Comparison of ENCODE assay signal across 18 cellular contexts in the genomic region with DNA sequence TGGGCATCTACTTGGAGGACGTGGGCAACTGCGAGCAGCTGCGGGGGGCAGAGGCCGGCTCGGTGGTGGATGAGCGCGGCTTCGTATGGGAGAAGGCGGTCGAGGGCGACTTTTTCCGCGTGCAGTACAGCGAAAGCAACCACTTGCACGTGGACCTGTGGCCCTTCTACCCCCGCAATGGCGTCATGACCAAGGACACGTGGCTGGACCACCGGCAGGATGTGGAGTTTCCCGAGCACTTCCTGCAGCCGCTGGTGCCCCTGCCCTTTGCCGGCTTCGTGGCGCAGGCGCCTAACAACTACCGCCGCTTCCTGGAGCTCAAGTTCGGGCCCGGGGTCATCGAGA.
"Had no signal": no experiment of that assay in that cellular context is flagged by ENCODE, and none has a peak within 500 bp of the region (broad histone marks: within the 10 kb centered on the region; RNA-seq: fewer than 3 reads in every experiment).

No MANE protein-coding gene starts in this region.

- H3K9ac ChIP-seq: SK-N-SH had no signal

- H3K4me3 ChIP-seq: cardiac muscle cell, dorsolateral prefrontal cortex, left lung, ovary, thyroid gland had no signal

- H3K27ac Mint-ChIP-seq: activated naive CD8-positive, alpha-beta T cell; activated T-helper 1 cell treated with anti-CD3 and anti-CD28 coated beads, Interleukin-12 subunit alpha, Interleukin-12 subunit beta, Interleukin-2, Interleukin-4 antibody, amounts not matched to agents 30 ng/mL and 10 ng/mL and 1 ng/mL, durations not matched to agents 14 hours and 24 hours and 36 hours; endodermal cell; memory B cell; naive thymus-derived CD4-positive, alpha-beta T cell; T-helper 2 cell treated with Interferon-gamma antibody and Interleukin-4, amounts not matched to agents 5 μg/mL and 100 μg/mL, for 36 hours had no signal

- H3K27me3 Mint-ChIP-seq: activated naive CD8-positive, alpha-beta T cell; memory B cell; naive thymus-derived CD4-positive, alpha-beta T cell had no signal

- DNase-seq: activated CD4-positive, alpha-beta T cell treated with anti-CD3 and anti-CD28 coated beads for 48 hours; activated gamma-delta T cell treated with Interleukin-2 at 50 U/mL for 16 hours; amniotic stem cell; foreskin keratinocyte; hippocampal formation; naive thymus-derived CD4-positive, alpha-beta T cell; SK-N-SH; stimulated activated CD4-positive, alpha-beta T cell treated with anti-CD3 and anti-CD28 coated beads, Interleukin-4, amount 100 ng/mL, for 4 hours; thyroid gland had no signal

- H3K9me3 ChIP-seq: left lung, ovary, SK-N-SH, thyroid gland had no signal

- H3K27me3 ChIP-seq: cardiac muscle cell, dorsolateral prefrontal cortex, foreskin keratinocyte, left lung, ovary, thyroid gland had no signal

- H3K9me3 Mint-ChIP-seq: activated T-helper 1 cell treated with anti-CD3 and anti-CD28 coated beads, Interleukin-12 subunit alpha, Interleukin-12 subunit beta, Interleukin-2, Interleukin-4 antibody, amounts not matched to agents 30 ng/mL and 10 ng/mL and 1 ng/mL, durations not matched to agents 14 hours and 24 hours and 36 hours; endodermal cell; memory B cell; naive thymus-derived CD4-positive, alpha-beta T cell; T-helper 2 cell treated with Interferon-gamma antibody and Interleukin-4, amounts not matched to agents 5 μg/mL and 100 μg/mL, for 36 hours had no signal

- H3K27ac ChIP-seq: cardiac muscle cell, foreskin keratinocyte, left lung, ovary, thyroid gland had no signal

- H3K36me3 ChIP-seq: ovary had no signal

- H3K4me2 ChIP-seq: SK-N-SH had no signal

- H3K4me3 Mint-ChIP-seq: activated naive CD8-positive, alpha-beta T cell; activated T-helper 1 cell treated with anti-CD3 and anti-CD28 coated beads, Interleukin-12 subunit alpha, Interleukin-12 subunit beta, Interleukin-2, Interleukin-4 antibody, amounts not matched to agents 30 ng/mL and 10 ng/mL and 1 ng/mL, durations not matched to agents 14 hours and 24 hours and 36 hours; endodermal cell; memory B cell; naive thymus-derived CD4-positive, alpha-beta T cell; T-helper 2 cell treated with Interferon-gamma antibody and Interleukin-4, amounts not matched to agents 5 μg/mL and 100 μg/mL, for 36 hours had no signal
